Comparison of ENCODE assay signal across 20 cellular contexts in genomic region chr7:12303507-12303906, GRCh38.
DNase-seq lines count a peak whose midpoint lies in the region; ATAC-seq and TF ChIP-seq lines count a peak whose summit lies in the region.
"Had no signal": no experiment of that assay in that cellular context is flagged by ENCODE, and none has a peak within 500 bp of the region (broad histone marks: within the 10 kb centered on the region; RNA-seq: fewer than 3 reads in every experiment).

No MANE protein-coding gene starts in this region.

- ATAC-seq in RWPE2 (ENCODE audit: low read depth) (0 out of 3 replicates have a peak, but pooled peaks have one; percentile 17), HG03196 (IDR thresholded peaks at IDR 0.05; ENCODE audit: unreplicated experiment) (no peak), HG02885 (IDR thresholded peaks at IDR 0.05; ENCODE audit: poor library complexity, unreplicated experiment) (no peak)
- ATAC-seq: GM12878, left ventricle myocardium superior, pancreas, upper lobe of right lung had no signal

- H3K4me3 ChIP-seq in Karpas-422 (ENCODE audit: low read length), result no peak overlapping the region
- no peak overlapping the region for H3K4me3 ChIP-seq in RWPE2 (ENCODE audit: severe bottlenecking)
- H3K4me3 ChIP-seq in fibroblast of the aortic adventitia (ENCODE audit: low read depth, low read length), result no peak overlapping the region
- H3K4me3 ChIP-seq: GM12878, pancreas, skin epidermis, upper lobe of right lung had no signal

- H3K9me3 ChIP-seq in Karpas-422 (ENCODE audit: low read length), result no peaks in the 10 kb centered on the region
- H3K9me3 ChIP-seq in RWPE2 (ENCODE audit: severe bottlenecking), result no peaks in the 10 kb centered on the region
- H3K9me3 ChIP-seq: pancreas, upper lobe of right lung had no signal

- H3K9ac ChIP-seq in Karpas-422 (ENCODE audit: low read length), result 0 out of 2 replicates have a peak overlapping the region, but pooled peaks have one; percentile 4

- no peaks in the 10 kb centered on the region for H4K20me1 ChIP-seq in Karpas-422 (ENCODE audit: insufficient read depth, low read depth, low read length)

- H3K4me1 ChIP-seq in Karpas-422 (ENCODE audit: low read length) (peaks cover 39% of the 10 kb centered on the region), RWPE2 (ENCODE audit: insufficient read depth, poor library complexity, severe bottlenecking) (peaks cover 6% of the 10 kb centered on the region)
- H3K4me1 ChIP-seq: pancreas, upper lobe of right lung had no signal

- H3K27ac ChIP-seq in Karpas-422 (ENCODE audit: low read length) (no peak overlapping the region), RWPE2 (ENCODE audit: poor library complexity, severe bottlenecking) (no peak overlapping the region)
- H3K27ac ChIP-seq: pancreas, skin epidermis, upper lobe of right lung had no signal

- no peaks in the 10 kb centered on the region for H3K79me2 ChIP-seq in Karpas-422 (ENCODE audit: low read length)

- DNase-seq in NCI-H1436 (lab: John Stamatoyannopoulos, UW) (peak; percentile 58), NCI-H1436 treated with DMSO at 0.1 percent for 48 hours (lab: John Stamatoyannopoulos, UW) (no peak), Karpas-422 (no peak), RWPE2 (ENCODE audit: low spot score) (no peak), fibroblast of the aortic adventitia (ENCODE audit: low read depth) (peak; percentile 74), Kasumi-1 (lab: John Stamatoyannopoulos, UW) (no peak)
- DNase-seq: activated CD4-positive, alpha-beta T cell treated with anti-CD3 and anti-CD28 coated beads, Interleukin-2, amount 50 U/mL, for 1 hour; CD4-positive, alpha-beta memory T cell; central memory CD4-positive, alpha-beta T cell; effector memory CD4-positive, alpha-beta T cell; H7; KBM-7; left ventricle myocardium superior; NCI-H187 treated with DMSO at 0.1 percent for 48 hours; pancreas; upper lobe of right lung had no signal

- 0 out of 2 replicates have a peak overlapping the region, but pooled peaks have one; percentile 32 for H2AFZ ChIP-seq in Karpas-422 (ENCODE audit: low read length)

- H3K27me3 ChIP-seq in Karpas-422 (ENCODE audit: low read length) (no peaks in the 10 kb centered on the region), RWPE2 (ENCODE audit: insufficient read depth, poor library complexity, severe bottlenecking) (no peaks in the 10 kb centered on the region)
- H3K27me3 ChIP-seq: pancreas, upper lobe of right lung had no signal

- TF ChIP-seq CTCF in RWPE2 (IDR thresholded peaks at IDR 0.05; ENCODE audit: poor library complexity, severe bottlenecking), result no peak
- no peak for TF ChIP-seq CTCF in fibroblast of the aortic adventitia (IDR thresholded peaks at IDR 0.05; ENCODE audit: insufficient read depth, low read length)

- H3K4me2 ChIP-seq in Karpas-422 (ENCODE audit: low read depth, low read length, poor library complexity, severe bottlenecking), result peak overlapping the region; percentile 7

- no peaks in the 10 kb centered on the region for H3K9me2 ChIP-seq in Karpas-422 (replicated peaks; ENCODE audit: insufficient read depth, low read length)

- H3K36me3 ChIP-seq in Karpas-422 (ENCODE audit: insufficient read depth, low read length), result no peaks in the 10 kb centered on the region
- no peaks in the 10 kb centered on the region for H3K36me3 ChIP-seq in RWPE2 (ENCODE audit: low read depth)
- H3K36me3 ChIP-seq: pancreas, upper lobe of right lung had no signal

Comparison
In these comparisons a context has a peak if more than half of its experiments do, and no peak if none do; other contexts are left out.
1. DNase-seq: peak in NCI-H1436 (single experiment) and fibroblast of the aortic adventitia (single experiment); none in NCI-H1436 treated with DMSO at 0.1 percent for 48 hours (single experiment), Karpas-422 (single experiment), RWPE2 (single experiment) and Kasumi-1 (0 of 2).